Comparison of ENCODE assay signal across 1 cellular context in the genomic region with DNA sequence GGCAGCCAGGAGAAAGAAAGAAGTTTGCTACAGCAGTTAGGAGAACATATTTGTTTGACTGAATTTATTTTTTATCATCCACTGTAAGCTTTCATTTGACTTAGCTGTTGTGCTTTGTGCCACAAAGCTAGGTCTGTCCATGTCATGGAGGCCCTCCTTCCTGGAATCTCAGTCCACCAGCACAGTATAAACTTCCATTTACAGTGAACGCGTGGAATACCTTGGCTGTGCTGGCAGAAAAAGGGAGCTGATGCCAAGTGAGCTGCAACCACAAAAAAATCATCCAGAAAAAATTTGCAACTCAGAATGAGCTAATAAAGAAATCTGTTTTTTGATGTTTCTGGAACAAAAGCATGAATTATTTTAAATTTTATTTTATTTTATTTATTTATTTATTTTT.
TF ChIP-seq lines count a peak whose summit lies in the region.

No MANE protein-coding gene starts in this region.

TF ChIP-seq in SK-N-SH, 30 proteins besides CTCF, POLR2A, EP300 and RAD21 (continued from another document):
- TF ChIP-seq, protein P1, sequence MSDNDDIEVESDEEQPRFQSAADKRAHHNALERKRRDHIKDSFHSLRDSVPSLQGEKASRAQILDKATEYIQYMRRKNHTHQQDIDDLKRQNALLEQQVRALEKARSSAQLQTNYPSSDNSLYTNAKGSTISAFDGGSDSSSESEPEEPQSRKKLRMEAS (IDR thresholded peaks at IDR 0.05; ENCODE audit: low read depth) = no peak
- TF ChIP-seq, protein P2, sequence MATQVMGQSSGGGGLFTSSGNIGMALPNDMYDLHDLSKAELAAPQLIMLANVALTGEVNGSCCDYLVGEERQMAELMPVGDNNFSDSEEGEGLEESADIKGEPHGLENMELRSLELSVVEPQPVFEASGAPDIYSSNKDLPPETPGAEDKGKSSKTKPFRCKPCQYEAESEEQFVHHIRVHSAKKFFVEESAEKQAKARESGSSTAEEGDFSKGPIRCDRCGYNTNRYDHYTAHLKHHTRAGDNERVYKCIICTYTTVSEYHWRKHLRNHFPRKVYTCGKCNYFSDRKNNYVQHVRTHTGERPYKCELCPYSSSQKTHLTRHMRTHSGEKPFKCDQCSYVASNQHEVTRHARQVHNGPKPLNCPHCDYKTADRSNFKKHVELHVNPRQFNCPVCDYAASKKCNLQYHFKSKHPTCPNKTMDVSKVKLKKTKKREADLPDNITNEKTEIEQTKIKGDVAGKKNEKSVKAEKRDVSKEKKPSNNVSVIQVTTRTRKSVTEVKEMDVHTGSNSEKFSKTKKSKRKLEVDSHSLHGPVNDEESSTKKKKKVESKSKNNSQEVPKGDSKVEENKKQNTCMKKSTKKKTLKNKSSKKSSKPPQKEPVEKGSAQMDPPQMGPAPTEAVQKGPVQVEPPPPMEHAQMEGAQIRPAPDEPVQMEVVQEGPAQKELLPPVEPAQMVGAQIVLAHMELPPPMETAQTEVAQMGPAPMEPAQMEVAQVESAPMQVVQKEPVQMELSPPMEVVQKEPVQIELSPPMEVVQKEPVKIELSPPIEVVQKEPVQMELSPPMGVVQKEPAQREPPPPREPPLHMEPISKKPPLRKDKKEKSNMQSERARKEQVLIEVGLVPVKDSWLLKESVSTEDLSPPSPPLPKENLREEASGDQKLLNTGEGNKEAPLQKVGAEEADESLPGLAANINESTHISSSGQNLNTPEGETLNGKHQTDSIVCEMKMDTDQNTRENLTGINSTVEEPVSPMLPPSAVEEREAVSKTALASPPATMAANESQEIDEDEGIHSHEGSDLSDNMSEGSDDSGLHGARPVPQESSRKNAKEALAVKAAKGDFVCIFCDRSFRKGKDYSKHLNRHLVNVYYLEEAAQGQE (IDR thresholded peaks at IDR 0.05; ENCODE audit: low read depth, low read length) = no peak
- TF ChIP-seq RXRA (IDR thresholded peaks at IDR 0.05; ENCODE audit: borderline replicate concordance, low read depth) (no peak), NFIC (IDR thresholded peaks at IDR 0.05; ENCODE audit: borderline replicate concordance) (peak; percentile 78), TEAD4 (IDR thresholded peaks at IDR 0.05; ENCODE audit: borderline replicate concordance, insufficient read depth) (no peak), RCOR1 (IDR thresholded peaks at IDR 0.05; ENCODE audit: low read length) (no peak), FOXM1 (IDR thresholded peaks at IDR 0.05; ENCODE audit: low read depth) (no peak), POLR2AphosphoS5 (IDR thresholded peaks at IDR 0.05; ENCODE audit: low read depth, low read length) (no peak), GABPA (IDR thresholded peaks at IDR 0.05; ENCODE audit: low read depth) (no peak), NRF1 (IDR thresholded peaks at IDR 0.05; ENCODE audit: low read depth, low read length) (no peak), MXI1 (IDR thresholded peaks at IDR 0.05; ENCODE audit: low read depth, low read length) (no peak), RFX5 (IDR thresholded peaks at IDR 0.05; ENCODE audit: low read length) (no peak), ELF1 (IDR thresholded peaks at IDR 0.05) (no peak), TAF1 (IDR thresholded peaks at IDR 0.05; ENCODE audit: borderline replicate concordance, low read depth, low read length) (no peak), SIN3A (IDR thresholded peaks at IDR 0.05; ENCODE audit: borderline replicate concordance, low read depth, low read length) (no peak), MEF2A (IDR thresholded peaks at IDR 0.05; ENCODE audit: borderline replicate concordance, low read depth) (no peak), JUND (IDR thresholded peaks at IDR 0.05) (peak; percentile 14; the same call in 1 of the 2 replicates), TCF12 (IDR thresholded peaks at IDR 0.05) (peak; percentile 43)
- TF ChIP-seq, protein P3, sequence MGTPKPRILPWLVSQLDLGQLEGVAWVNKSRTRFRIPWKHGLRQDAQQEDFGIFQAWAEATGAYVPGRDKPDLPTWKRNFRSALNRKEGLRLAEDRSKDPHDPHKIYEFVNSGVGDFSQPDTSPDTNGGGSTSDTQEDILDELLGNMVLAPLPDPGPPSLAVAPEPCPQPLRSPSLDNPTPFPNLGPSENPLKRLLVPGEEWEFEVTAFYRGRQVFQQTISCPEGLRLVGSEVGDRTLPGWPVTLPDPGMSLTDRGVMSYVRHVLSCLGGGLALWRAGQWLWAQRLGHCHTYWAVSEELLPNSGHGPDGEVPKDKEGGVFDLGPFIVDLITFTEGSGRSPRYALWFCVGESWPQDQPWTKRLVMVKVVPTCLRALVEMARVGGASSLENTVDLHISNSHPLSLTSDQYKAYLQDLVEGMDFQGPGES (IDR thresholded peaks at IDR 0.05; ENCODE audit: low read depth, low read length) = no peak
- TF ChIP-seq, protein P4, sequence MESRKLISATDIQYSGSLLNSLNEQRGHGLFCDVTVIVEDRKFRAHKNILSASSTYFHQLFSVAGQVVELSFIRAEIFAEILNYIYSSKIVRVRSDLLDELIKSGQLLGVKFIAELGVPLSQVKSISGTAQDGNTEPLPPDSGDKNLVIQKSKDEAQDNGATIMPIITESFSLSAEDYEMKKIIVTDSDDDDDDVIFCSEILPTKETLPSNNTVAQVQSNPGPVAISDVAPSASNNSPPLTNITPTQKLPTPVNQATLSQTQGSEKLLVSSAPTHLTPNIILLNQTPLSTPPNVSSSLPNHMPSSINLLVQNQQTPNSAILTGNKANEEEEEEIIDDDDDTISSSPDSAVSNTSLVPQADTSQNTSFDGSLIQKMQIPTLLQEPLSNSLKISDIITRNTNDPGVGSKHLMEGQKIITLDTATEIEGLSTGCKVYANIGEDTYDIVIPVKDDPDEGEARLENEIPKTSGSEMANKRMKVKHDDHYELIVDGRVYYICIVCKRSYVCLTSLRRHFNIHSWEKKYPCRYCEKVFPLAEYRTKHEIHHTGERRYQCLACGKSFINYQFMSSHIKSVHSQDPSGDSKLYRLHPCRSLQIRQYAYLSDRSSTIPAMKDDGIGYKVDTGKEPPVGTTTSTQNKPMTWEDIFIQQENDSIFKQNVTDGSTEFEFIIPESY (IDR thresholded peaks at IDR 0.05; ENCODE audit: borderline replicate concordance, low read depth) = no peak
- TF ChIP-seq, protein P5, sequence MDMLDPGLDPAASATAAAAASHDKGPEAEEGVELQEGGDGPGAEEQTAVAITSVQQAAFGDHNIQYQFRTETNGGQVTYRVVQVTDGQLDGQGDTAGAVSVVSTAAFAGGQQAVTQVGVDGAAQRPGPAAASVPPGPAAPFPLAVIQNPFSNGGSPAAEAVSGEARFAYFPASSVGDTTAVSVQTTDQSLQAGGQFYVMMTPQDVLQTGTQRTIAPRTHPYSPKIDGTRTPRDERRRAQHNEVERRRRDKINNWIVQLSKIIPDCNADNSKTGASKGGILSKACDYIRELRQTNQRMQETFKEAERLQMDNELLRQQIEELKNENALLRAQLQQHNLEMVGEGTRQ (IDR thresholded peaks at IDR 0.05; ENCODE audit: borderline replicate concordance, low read depth, low read length) = no peak
- TF ChIP-seq, protein P6, sequence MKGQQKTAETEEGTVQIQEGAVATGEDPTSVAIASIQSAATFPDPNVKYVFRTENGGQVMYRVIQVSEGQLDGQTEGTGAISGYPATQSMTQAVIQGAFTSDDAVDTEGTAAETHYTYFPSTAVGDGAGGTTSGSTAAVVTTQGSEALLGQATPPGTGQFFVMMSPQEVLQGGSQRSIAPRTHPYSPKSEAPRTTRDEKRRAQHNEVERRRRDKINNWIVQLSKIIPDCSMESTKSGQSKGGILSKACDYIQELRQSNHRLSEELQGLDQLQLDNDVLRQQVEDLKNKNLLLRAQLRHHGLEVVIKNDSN (IDR thresholded peaks at IDR 0.05; ENCODE audit: borderline replicate concordance, low read depth) = no peak
- TF ChIP-seq, protein P7, sequence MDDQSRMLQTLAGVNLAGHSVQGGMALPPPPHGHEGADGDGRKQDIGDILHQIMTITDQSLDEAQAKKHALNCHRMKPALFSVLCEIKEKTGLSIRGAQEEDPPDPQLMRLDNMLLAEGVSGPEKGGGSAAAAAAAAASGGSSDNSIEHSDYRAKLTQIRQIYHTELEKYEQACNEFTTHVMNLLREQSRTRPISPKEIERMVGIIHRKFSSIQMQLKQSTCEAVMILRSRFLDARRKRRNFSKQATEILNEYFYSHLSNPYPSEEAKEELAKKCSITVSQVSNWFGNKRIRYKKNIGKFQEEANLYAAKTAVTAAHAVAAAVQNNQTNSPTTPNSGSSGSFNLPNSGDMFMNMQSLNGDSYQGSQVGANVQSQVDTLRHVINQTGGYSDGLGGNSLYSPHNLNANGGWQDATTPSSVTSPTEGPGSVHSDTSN (IDR thresholded peaks at IDR 0.05) = peak; percentile 21; the same call in 1 of the 2 replicates
TF ChIP-seq in SK-N-SH: peak in this region for 4.
